In genomic region chr16:30957456-30958163, GRCh38 we compare ENCODE assay signal across 8 cellular contexts.
A peak's percentile ranks its signal among the peaks of the same experiment; 100 is the strongest.
DNase-seq lines count a peak whose midpoint lies in the region; ATAC-seq and FAIRE-seq lines count a peak whose summit lies in the region.

TSS of gene SETD1A (plus strand) at chr16:30957754. CDS start at chr16:30958732, 978 bp downstream.

- no peaks in the 10 kb centered on the region for H3K27me3 Mint-ChIP-seq in memory B cell

- peak; percentile 67 for ATAC-seq in GM21381 (IDR thresholded peaks at IDR 0.05; ENCODE audit: unreplicated experiment)
- peak; percentile 83 for ATAC-seq in memory B cell (ENCODE audit: low read depth)

- H3K9me3 ChIP-seq in effector memory CD4-positive, alpha-beta T cell (ENCODE audit: control insufficient read depth, low read length) = no peaks in the 10 kb centered on the region

- FAIRE-seq in HTR-8/SVneo (lab: Jason Lieb, UNC) = peak; percentile 69

- H3K27ac Mint-ChIP-seq in memory B cell = peak within 1 kb of the TSS; percentile 54

- H3K9me3 Mint-ChIP-seq in memory B cell = no peaks in the 10 kb centered on the region

- H3K4me3 Mint-ChIP-seq in memory B cell = peak within 1 kb of the TSS; percentile 94

- H3K4me1 Mint-ChIP-seq in memory B cell = peaks cover 17% of the 10 kb centered on the region

- H3K27ac ChIP-seq in effector memory CD4-positive, alpha-beta T cell (ENCODE audit: insufficient read depth, low read length, poor library complexity, severe bottlenecking) = peak within 1 kb of the TSS; percentile 98

- peak within 1 kb of the TSS; percentile 98 for H3K4me3 ChIP-seq in effector memory CD4-positive, alpha-beta T cell (ENCODE audit: insufficient read depth, low read depth, low read length, poor library complexity, severe bottlenecking)

- H3K36me3 ChIP-seq in effector memory CD4-positive, alpha-beta T cell (ENCODE audit: control insufficient read depth, insufficient read depth, low read length) = peaks cover 34% of the 10 kb centered on the region

- H3K36me3 Mint-ChIP-seq in memory B cell = peaks cover 9% of the 10 kb centered on the region

- no peaks in the 10 kb centered on the region for H3K27me3 ChIP-seq in effector memory CD4-positive, alpha-beta T cell (replicated peaks; ENCODE audit: control insufficient read depth, insufficient read depth, low read length, poor library complexity, severe bottlenecking)

- peaks cover 22% of the 10 kb centered on the region for H3K4me1 ChIP-seq in effector memory CD4-positive, alpha-beta T cell (ENCODE audit: control insufficient read depth, insufficient read depth, low read length, poor library complexity, severe bottlenecking)

- DNase-seq in COLO829 (ENCODE audit: low spot score) (peak; percentile 98), HTR-8/SVneo (ENCODE audit: insufficient read length, low spot score) (peak; percentile 93), NOMO-1 (lab: John Stamatoyannopoulos, UW; ENCODE audit: unreplicated experiment in 2 of 2) (peak; percentile 90 to 93), memory B cell (ENCODE audit: low spot score in 2 of 2) (peak; percentile 95 to 96)
- DNase-seq in activated CD8-positive, alpha-beta memory T cell treated with anti-CD3 and anti-CD28 coated beads for 4 hours (ENCODE audit: low read depth in 2 of 2) = peak; percentile 90 to 92
- DNase-seq in effector memory CD4-positive, alpha-beta T cell = peak; percentile 91 to 95 (median 93)
- DNase-seq in stimulated activated CD4-positive, alpha-beta T cell treated with anti-CD3 and anti-CD28 coated beads, TNF-alpha, amount 100 ng/mL, for 48 hours (ENCODE audit: low read depth in 3 of 3) = peak; percentile 93 to 99 (median 96)

Comparison
In these comparisons a context has a peak if more than half of its experiments do, and no peak if none do; other contexts are left out.
1. Peak in every context shown above with its lines: DNase-seq, ATAC-seq, H3K4me3 ChIP-seq and H3K27ac ChIP-seq.